ENCODE assay signal across 17 cellular contexts in the genomic region with DNA sequence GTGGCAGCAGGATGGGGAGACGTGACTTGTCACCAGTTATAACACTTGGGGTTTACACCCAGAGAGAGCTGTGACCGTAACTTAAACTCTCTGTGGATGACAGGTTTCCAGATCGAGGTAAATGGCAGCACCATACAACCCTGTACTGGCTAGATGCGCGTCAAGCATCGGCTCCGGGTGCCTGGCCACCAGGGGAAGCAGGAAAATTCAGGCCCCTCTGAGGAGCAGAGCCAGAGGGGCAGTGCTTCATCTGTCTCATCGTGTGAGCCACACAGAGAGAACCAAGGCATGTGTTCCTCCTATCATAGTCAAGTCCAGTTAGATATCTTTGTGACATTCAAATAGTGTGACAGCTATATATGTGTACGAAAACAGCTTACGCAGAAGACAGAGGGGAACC.
A peak's percentile ranks its signal among the peaks of the same experiment; 100 is the strongest.
DNase-seq lines count a peak whose midpoint lies in the region; ATAC-seq and TF ChIP-seq lines count a peak whose summit lies in the region.
"Had no signal": no experiment of that assay in that cellular context is flagged by ENCODE, and none has a peak within 500 bp of the region (broad histone marks: within the 10 kb centered on the region; RNA-seq: fewer than 3 reads in every experiment).

No MANE protein-coding gene starts in this region.

- H3K36me3 Mint-ChIP-seq in endodermal cell (ENCODE audit: low read depth) (no peaks in the 10 kb centered on the region), osteocyte (ENCODE audit: unreplicated experiment) (no peaks in the 10 kb centered on the region)
- H3K36me3 Mint-ChIP-seq: CD4-positive, CD25-positive, alpha-beta regulatory T cell; CD8-positive, alpha-beta T cell had no signal

- no peaks in the 10 kb centered on the region for H3K27me3 ChIP-seq in endodermal cell (ENCODE audit: control insufficient read depth, insufficient read depth, low read length, poor library complexity, severe bottlenecking)

- H3K27ac Mint-ChIP-seq in endodermal cell (no peak overlapping the region), osteocyte (ENCODE audit: unreplicated experiment) (no peak overlapping the region)
- H3K27ac Mint-ChIP-seq: CD4-positive, CD25-positive, alpha-beta regulatory T cell; CD8-positive, alpha-beta T cell; HFFc6 had no signal

- no peak overlapping the region for H3K9ac ChIP-seq in endodermal cell (ENCODE audit: extremely low read depth, low read length, poor library complexity, severe bottlenecking)

- H3K4me1 Mint-ChIP-seq in endodermal cell (no peaks in the 10 kb centered on the region), osteocyte (ENCODE audit: unreplicated experiment) (no peaks in the 10 kb centered on the region)
- H3K4me1 Mint-ChIP-seq: CD4-positive, CD25-positive, alpha-beta regulatory T cell had no signal

- H3K27me3 Mint-ChIP-seq in endodermal cell (ENCODE audit: insufficient read depth) (no peaks in the 10 kb centered on the region), osteocyte (ENCODE audit: unreplicated experiment) (no peaks in the 10 kb centered on the region)
- H3K27me3 Mint-ChIP-seq: CD4-positive, CD25-positive, alpha-beta regulatory T cell had no signal

- no peaks in the 10 kb centered on the region for H3K9me3 Mint-ChIP-seq in endodermal cell
- no peaks in the 10 kb centered on the region for H3K9me3 Mint-ChIP-seq in osteocyte (ENCODE audit: unreplicated experiment)
- H3K9me3 Mint-ChIP-seq: CD8-positive, alpha-beta T cell had no signal

- TF ChIP-seq CTCF in endodermal cell (conservative IDR thresholded peaks at IDR 0.05) (no peak), osteocyte (IDR thresholded peaks at IDR 0.05) (no peak)

- 88 to 95% methylated on average over 9 to 10 of the region's 10 CpGs for WGBS in endodermal cell (ENCODE audit: insufficient coverage in 1 of 2, insufficient read length in 1 of 2), 2 experiments

- no peaks in the 10 kb centered on the region for H3K9me3 ChIP-seq in endodermal cell (ENCODE audit: control insufficient read depth, low read length)
- H3K9me3 ChIP-seq: A549, Caco-2, HAP-1 had no signal

- peak; percentile 26 for DNase-seq in endodermal cell
- peak; percentile 21 for DNase-seq in left lobe of liver (ENCODE audit: low spot score)
- peak; percentile 80 for DNase-seq in osteocyte (ENCODE audit: extremely low spot score, unreplicated experiment)
- DNase-seq in ACHN = no peak
- no peak for DNase-seq in cortex of kidney (lab: John Stamatoyannopoulos, UW)
- DNase-seq in stimulated activated CD4-positive, alpha-beta T cell treated with anti-CD3 and anti-CD28 coated beads, Interleukin-4, amount 100 ng/mL, for 1 hour = no peak
- DNase-seq: 8988T; Caco-2; CD4-positive, CD25-positive, alpha-beta regulatory T cell; CD8-positive, alpha-beta T cell; DMS153; DND-41; GOT3; HFFc6 had no signal

- in situ Hi-C loops in ACHN (cut with HindIII; ENCODE audit: low pct_ligation_motif_present, low pct_unique_long_range_greater_than_20kb, low sequenced_read_pairs) = no loop called here

- no peaks in the 10 kb centered on the region for H3K4me1 ChIP-seq in endodermal cell (ENCODE audit: control insufficient read depth, insufficient read depth, low read length)
- H3K4me1 ChIP-seq: A549, Caco-2, HAP-1 had no signal

- no peak for ATAC-seq in left lobe of liver
- ATAC-seq: A549; CD8-positive, alpha-beta T cell had no signal

- H3K36me3 ChIP-seq in endodermal cell (ENCODE audit: control insufficient read depth, insufficient read depth, low read length) = no peaks in the 10 kb centered on the region
- H3K36me3 ChIP-seq: HAP-1 had no signal

- H3K4me3 Mint-ChIP-seq in endodermal cell (no peak overlapping the region), osteocyte (ENCODE audit: unreplicated experiment) (no peak overlapping the region)
- H3K4me3 Mint-ChIP-seq: CD4-positive, CD25-positive, alpha-beta regulatory T cell; CD8-positive, alpha-beta T cell; HFFc6 had no signal

- H3K27ac ChIP-seq in endodermal cell (ENCODE audit: low read depth, low read length) = no peak overlapping the region
- H3K27ac ChIP-seq: A549, C4-2B had no signal

- no peak overlapping the region for H3K4me3 ChIP-seq in endodermal cell (ENCODE audit: low read length)
- H3K4me3 ChIP-seq: A549, HAP-1 had no signal

Comparison
In these comparisons a context has a peak if more than half of its experiments do, and no peak if none do; other contexts are left out.
1. DNase-seq: peak in endodermal cell (single experiment), left lobe of liver (single experiment) and osteocyte (single experiment); none in ACHN (single experiment), cortex of kidney (single experiment) and stimulated activated CD4-positive, alpha-beta T cell treated with anti-CD3 and anti-CD28 coated beads, Interleukin-4, amount 100 ng/mL, for 1 hour (single experiment).